24 cellular contexts compared by ENCODE assay signal in the genomic region with DNA sequence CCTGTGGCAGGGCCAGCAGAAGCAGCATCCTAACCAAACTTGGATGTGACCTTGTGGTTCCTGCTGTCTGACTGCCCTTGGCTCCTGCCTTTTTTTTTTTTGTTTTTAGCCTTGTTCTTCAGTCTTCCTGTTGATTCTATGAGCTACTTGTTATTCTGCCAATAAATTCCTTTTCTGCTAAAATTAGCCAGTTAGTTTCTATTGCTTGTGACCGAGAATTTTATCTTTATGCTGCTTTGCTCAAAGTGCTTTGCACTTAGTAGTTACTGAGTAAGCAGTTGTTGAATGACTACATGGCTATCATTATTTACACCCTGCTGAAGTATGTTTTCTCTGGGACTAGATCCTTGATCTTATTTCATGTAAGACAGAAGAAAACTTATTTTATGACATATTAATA.
"Had no signal": no experiment of that assay in that cellular context is flagged by ENCODE, and none has a peak within 500 bp of the region (broad histone marks: within the 10 kb centered on the region; RNA-seq: fewer than 3 reads in every experiment).

No MANE protein-coding gene starts in this region.

- ATAC-seq: activated CD8-positive, alpha-beta T cell treated with anti-CD3 and anti-CD28 coated beads, Interleukin-2, amount 10 ng/mL, durations not matched to agents 7 days and 5 days; activated naive CD8-positive, alpha-beta T cell treated with anti-CD3 and anti-CD28 coated beads, Interleukin-2, amount 50 U/mL, for 24 hours; foreskin keratinocyte; naive thymus-derived CD4-positive, alpha-beta T cell; psoas muscle; right cardiac atrium had no signal

- H3K9ac ChIP-seq: neural progenitor cell had no signal

- H3K4me3 Mint-ChIP-seq: activated CD4-positive, alpha-beta T cell treated with anti-CD3 and anti-CD28 coated beads, Interleukin-2, amount 10 ng/mL, durations not matched to agents 24 days and 14 days; activated CD8-positive, alpha-beta T cell treated with anti-CD3 and anti-CD28 coated beads, Interleukin-2, amount 10 ng/mL, durations not matched to agents 7 days and 5 days; activated naive CD4-positive, alpha-beta T cell treated with anti-CD3 and anti-CD28 coated beads, Interleukin-2, amount 10 ng/mL, durations not matched to agents 7 days and 5 days; activated naive CD8-positive, alpha-beta T cell treated with anti-CD3 and anti-CD28 coated beads, Interleukin-2, amount 50 U/mL, for 24 hours; activated T-cell treated with anti-CD3 and anti-CD28 coated beads, Interleukin-2, amount 50 U/mL, for 24 hours; central memory CD8-positive, alpha-beta T cell; memory B cell; naive thymus-derived CD4-positive, alpha-beta T cell; neural progenitor cell; stimulated activated naive CD8-positive, alpha-beta T cell treated with anti-CD3 and anti-CD28 coated beads, Interleukin-15, Interleukin-2, amounts not matched to agents 100 ng/mL and 50 ng/mL, for 24 hours had no signal

- H3K4me3 ChIP-seq: esophagus squamous epithelium, hepatocyte, neural progenitor cell, psoas muscle, skin epidermis, upper lobe of left lung had no signal

- DNase-seq: activated CD4-positive, alpha-beta T cell treated with anti-CD3 and anti-CD28 coated beads, Interleukin-2, amount 10 ng/mL, durations not matched to agents 24 days and 14 days; activated CD8-positive, alpha-beta T cell treated with anti-CD3 and anti-CD28 coated beads, Interleukin-2, amount 10 ng/mL, durations not matched to agents 7 days and 5 days; activated naive CD4-positive, alpha-beta T cell treated with anti-CD3 and anti-CD28 coated beads, Interleukin-2, amount 10 ng/mL, durations not matched to agents 7 days and 5 days; activated naive CD8-positive, alpha-beta T cell treated with anti-CD3 and anti-CD28 coated beads, Interleukin-2, amount 50 U/mL, for 24 hours; activated T-cell treated with anti-CD3 and anti-CD28 coated beads, Interleukin-2, amount 50 U/mL, for 24 hours; anterior cingulate cortex; dermis blood vessel endothelial cell; effector memory CD4-positive, alpha-beta T cell; esophagus squamous epithelium; foreskin keratinocyte; left cardiac atrium; naive thymus-derived CD4-positive, alpha-beta T cell; psoas muscle; right cardiac atrium; stimulated activated CD4-positive, alpha-beta T cell treated with anti-CD3 and anti-CD28 coated beads, Interleukin-15, amount 100 ng/mL, for 24 hours; stimulated activated CD4-positive, alpha-beta T cell treated with anti-CD3 and anti-CD28 coated beads, Interleukin-2, amount 100 ng/mL, for 48 hours; upper lobe of left lung had no signal

- H3K9me3 ChIP-seq: esophagus squamous epithelium, psoas muscle, upper lobe of left lung had no signal

- H3K4me1 ChIP-seq: foreskin keratinocyte, neural progenitor cell, psoas muscle had no signal

- H3K27me3 Mint-ChIP-seq: activated CD4-positive, alpha-beta T cell treated with anti-CD3 and anti-CD28 coated beads, Interleukin-2, amount 10 ng/mL, durations not matched to agents 24 days and 14 days; activated naive CD4-positive, alpha-beta T cell treated with anti-CD3 and anti-CD28 coated beads, Interleukin-2, amount 10 ng/mL, durations not matched to agents 7 days and 5 days; activated naive CD8-positive, alpha-beta T cell treated with anti-CD3 and anti-CD28 coated beads, Interleukin-2, amount 50 U/mL, for 24 hours; activated T-cell treated with anti-CD3 and anti-CD28 coated beads, Interleukin-2, amount 50 U/mL, for 24 hours; central memory CD8-positive, alpha-beta T cell; memory B cell; naive thymus-derived CD4-positive, alpha-beta T cell; stimulated activated naive CD8-positive, alpha-beta T cell treated with anti-CD3 and anti-CD28 coated beads, Interleukin-15, Interleukin-2, amounts not matched to agents 100 ng/mL and 50 ng/mL, for 24 hours had no signal

- H3K36me3 ChIP-seq: esophagus squamous epithelium, neural progenitor cell, upper lobe of left lung had no signal

- H3K4me1 Mint-ChIP-seq: activated CD4-positive, alpha-beta T cell treated with anti-CD3 and anti-CD28 coated beads, Interleukin-2, amount 10 ng/mL, durations not matched to agents 24 days and 14 days; activated naive CD4-positive, alpha-beta T cell treated with anti-CD3 and anti-CD28 coated beads, Interleukin-2, amount 10 ng/mL, durations not matched to agents 7 days and 5 days; activated naive CD8-positive, alpha-beta T cell treated with anti-CD3 and anti-CD28 coated beads, Interleukin-2, amount 50 U/mL, for 24 hours; central memory CD8-positive, alpha-beta T cell; memory B cell had no signal

- H3K9me3 Mint-ChIP-seq: activated naive CD4-positive, alpha-beta T cell treated with anti-CD3 and anti-CD28 coated beads, Interleukin-2, amount 10 ng/mL, durations not matched to agents 7 days and 5 days; activated naive CD8-positive, alpha-beta T cell treated with anti-CD3 and anti-CD28 coated beads, Interleukin-2, amount 50 U/mL, for 24 hours; activated T-cell treated with anti-CD3 and anti-CD28 coated beads, Interleukin-2, amount 50 U/mL, for 24 hours; activated T-helper 2 cell treated with anti-CD3 and anti-CD28 coated beads, Interferon-gamma antibody, Interleukin-2, Interleukin-4, amounts not matched to agents 10 μg/mL and 5 μg/mL and 100 μg/mL, durations not matched to agents 14 hours and 24 hours and 36 hours; central memory CD8-positive, alpha-beta T cell; memory B cell; stimulated activated naive CD8-positive, alpha-beta T cell treated with anti-CD3 and anti-CD28 coated beads, Interleukin-15, Interleukin-2, amounts not matched to agents 100 ng/mL and 50 ng/mL, for 24 hours had no signal

- H3K27ac ChIP-seq: esophagus squamous epithelium, foreskin keratinocyte, hepatocyte, neural progenitor cell, psoas muscle, skin epidermis had no signal

- H3K27me3 ChIP-seq: foreskin keratinocyte, hepatocyte, neural progenitor cell, upper lobe of left lung had no signal

- H3K36me3 Mint-ChIP-seq: activated naive CD4-positive, alpha-beta T cell treated with anti-CD3 and anti-CD28 coated beads, Interleukin-2, amount 10 ng/mL, durations not matched to agents 7 days and 5 days; memory B cell; neural progenitor cell had no signal

- H3K27ac Mint-ChIP-seq: activated CD4-positive, alpha-beta T cell treated with anti-CD3 and anti-CD28 coated beads, Interleukin-2, amount 10 ng/mL, durations not matched to agents 24 days and 14 days; activated CD8-positive, alpha-beta T cell treated with anti-CD3 and anti-CD28 coated beads, Interleukin-2, amount 10 ng/mL, durations not matched to agents 7 days and 5 days; activated naive CD4-positive, alpha-beta T cell treated with anti-CD3 and anti-CD28 coated beads, Interleukin-2, amount 10 ng/mL, durations not matched to agents 7 days and 5 days; activated naive CD8-positive, alpha-beta T cell treated with anti-CD3 and anti-CD28 coated beads, Interleukin-2, amount 50 U/mL, for 24 hours; activated T-cell treated with anti-CD3 and anti-CD28 coated beads, Interleukin-2, amount 50 U/mL, for 24 hours; activated T-helper 2 cell treated with anti-CD3 and anti-CD28 coated beads, Interferon-gamma antibody, Interleukin-2, Interleukin-4, amounts not matched to agents 10 μg/mL and 5 μg/mL and 100 μg/mL, durations not matched to agents 14 hours and 24 hours and 36 hours; memory B cell; naive thymus-derived CD4-positive, alpha-beta T cell; neural progenitor cell; stimulated activated naive CD8-positive, alpha-beta T cell treated with anti-CD3 and anti-CD28 coated beads, Interleukin-15, Interleukin-2, amounts not matched to agents 100 ng/mL and 50 ng/mL, for 24 hours had no signal
